Comparison of ENCODE assay signal across 7 cellular contexts in genomic region chr17:10156579-10157488, GRCh38. TPM values are rescaled to one million over a fixed set of nuclear protein-coding genes. Genes with fewer than 3 reads are reported as not detected.
DNase-seq lines count a peak whose midpoint lies in the region; ATAC-seq and TF ChIP-seq lines count a peak whose summit lies in the region.

No MANE protein-coding gene starts in this region.

- no TSS peak for BruUV-seq in Calu3 (replicated peaks; lab: Mats Ljungman, UMichigan)

- intact Hi-C loops in Calu3 (cut with micrococcal nuclease; ENCODE audit: unreplicated experiment): no loop called here

- H3K9me3 Mint-ChIP-seq in nephron progenitor cell (peaks cover 5% of the 10 kb centered on the region), Calu3 (ENCODE audit: low read depth, unreplicated experiment) (peaks cover 2% of the 10 kb centered on the region)

- H3K27me3 Mint-ChIP-seq in nephron progenitor cell (ENCODE audit: low read depth, poor library complexity) (peaks cover 19% of the 10 kb centered on the region), Calu3 (ENCODE audit: unreplicated experiment) (no peaks in the 10 kb centered on the region)

- ATAC-seq in GM19328 (IDR thresholded peaks at IDR 0.05; ENCODE audit: unreplicated experiment) (peak; percentile 59), HG03097 (IDR thresholded peaks at IDR 0.05; ENCODE audit: low FRiP score, unreplicated experiment) (peak; percentile 52)

- H3K4me1 Mint-ChIP-seq in nephron progenitor cell: peaks cover 20% of the 10 kb centered on the region
- no peaks in the 10 kb centered on the region for H3K4me1 Mint-ChIP-seq in Calu3 (ENCODE audit: low read depth, unreplicated experiment)

- H3K4me3 Mint-ChIP-seq in nephron progenitor cell (no peak overlapping the region), Calu3 (ENCODE audit: low read depth, unreplicated experiment) (no peak overlapping the region)

- H3K36me3 Mint-ChIP-seq in nephron progenitor cell (ENCODE audit: low read depth) (no peaks in the 10 kb centered on the region), Calu3 (ENCODE audit: insufficient read depth, unreplicated experiment) (no peaks in the 10 kb centered on the region)

- TF ChIP-seq CTCF in nephron progenitor cell (IDR thresholded peaks at IDR 0.05): no peak
- no peak for TF ChIP-seq CTCF in Calu3 (IDR thresholded peaks at IDR 0.05; ENCODE audit: unreplicated experiment)

- DNase-seq in amygdala (lab: John Stamatoyannopoulos, UW) (peak in 30 of 56 donors; percentile 6 to 66 (median 26)), nephron progenitor cell (peak; percentile 25), kidney tubule cell (ENCODE audit: low spot score) (no peak), NCI-H524 (lab: John Stamatoyannopoulos, UW) (no peak), Calu3 (no peak)

- H3K27ac Mint-ChIP-seq in nephron progenitor cell (no peak overlapping the region), Calu3 (ENCODE audit: unreplicated experiment) (no peak overlapping the region)

- CTCF ChIA-PET in Calu3 (lab: Charles Lee): no interaction called here

RNA-seq across cellular contexts. Expression of gene GAS7, which starts 41.6 kb away (rescaled TPM):
- total RNA-seq in Calu3 (2022): 0.42 and 0.59 TPM in 2 replicates

Comparison
In these comparisons a context has a peak if more than half of its experiments do, and no peak if none do; other contexts are left out.
1. DNase-seq: peak in amygdala (30 of 56) and nephron progenitor cell (single experiment); none in kidney tubule cell (single experiment), NCI-H524 (0 of 2) and Calu3 (single experiment).